Comparison of ENCODE assay signal across 1 cellular context in genomic region chr5:89016741-89017312, GRCh38.
TF ChIP-seq lines count a peak whose summit lies in the region.

No MANE protein-coding gene starts in this region.

TF ChIP-seq in HepG2, 621 proteins besides CTCF, POLR2A, EP300 and RAD21 (continued from another document):
- TF ChIP-seq ZNF318 (CRISPR knock-in tag; IDR thresholded peaks at IDR 0.05) (no peak), SNAI1 (CRISPR knock-in tag; IDR thresholded peaks at IDR 0.05; ENCODE audit: borderline replicate concordance) (no peak), CC2D1A (CRISPR knock-in tag; IDR thresholded peaks at IDR 0.05) (no peak), MAFK (conservative IDR thresholded peaks at IDR 0.05 in 1 of 2, IDR thresholded peaks at IDR 0.05 in 1 of 2; ENCODE audit: low read length in 2 of 2) (peak; percentile 80 to 96; a peak in 3 of 4 replicates), FOXK2 (IDR thresholded peaks at IDR 0.05) (no peak), TBX3 (IDR thresholded peaks at IDR 0.05; ENCODE audit: borderline replicate concordance) (no peak), KDM5A (IDR thresholded peaks at IDR 0.05; ENCODE audit: borderline replicate concordance, low read length) (no peak), GATA4 (IDR thresholded peaks at IDR 0.05; ENCODE audit: borderline replicate concordance, low read depth) (no peak), ZBTB3 (CRISPR knock-in tag; IDR thresholded peaks at IDR 0.05; ENCODE audit: borderline replicate concordance, low read depth) (no peak), ZNF264 (CRISPR knock-in tag; IDR thresholded peaks at IDR 0.05) (no peak), BRF2 (CRISPR knock-in tag; IDR thresholded peaks at IDR 0.05) (no peak), MAFF (IDR thresholded peaks at IDR 0.05; ENCODE audit: low read depth, low read length) (peak; percentile 92), RBFOX2 (IDR thresholded peaks at IDR 0.05; ENCODE audit: low read depth, low read length) (no peak), SOX6 (IDR thresholded peaks at IDR 0.05) (no peak), SOX6 (CRISPR knock-in tag; IDR thresholded peaks at IDR 0.05) (no peak), CHCHD3 (CRISPR knock-in tag; IDR thresholded peaks at IDR 0.05) (no peak)
